8 cellular contexts compared by ENCODE assay signal in genomic region chr20:3766832-3767433, GRCh38. TPM values are rescaled to one million over a fixed set of nuclear protein-coding genes. Genes with fewer than 3 reads are reported as not detected.
DNase-seq lines count a peak whose midpoint lies in the region; ATAC-seq and TF ChIP-seq lines count a peak whose summit lies in the region.

No MANE protein-coding gene starts in this region.

- H3K14ac ChIP-seq in neuronal stem cell (ENCODE audit: low read length): peak overlapping the region; percentile 97

- H4K20me1 ChIP-seq in PC-3 (ENCODE audit: low read length): peaks cover 15% of the 10 kb centered on the region

- peak overlapping the region; percentile 97 for H3K23ac ChIP-seq in neuronal stem cell (ENCODE audit: low read depth, low read length, poor library complexity)

- ATAC-seq in GM19035 (IDR thresholded peaks at IDR 0.05; ENCODE audit: unreplicated experiment): peak; percentile 2
- peak; percentile 4; the same call in 1 of the 2 replicates for ATAC-seq in PC-3

- H3F3A ChIP-seq in PC-3 (ENCODE audit: low read length, unreplicated experiment): no peaks in the 10 kb centered on the region

- peak overlapping the region; percentile 71 for H3K4me3 Mint-ChIP-seq in endodermal cell

- intact Hi-C loops in PC-3 (cut with micrococcal nuclease): loop anchor here (5.0 kb wide), 2 partner anchors 45 to 90 kb away; no protein-coding TSS in a partner anchor

- WGBS in endodermal cell (ENCODE audit: insufficient coverage in 1 of 2, insufficient read length in 1 of 2), 2 experiments: 0 to 9% methylated on average over 1 to 27 of the region's 27 CpGs
- WGBS in neuronal stem cell (ENCODE audit: extremely low coverage in 2 of 2, insufficient read length in 2 of 2, insufficient replicate concordance in 1 of 2), 2 donors: no CpG with 5 or more reads among the region's 27 CpGs

- H3K9ac ChIP-seq in PC-3 (ENCODE audit: low read length) (peak overlapping the region; percentile 93), endodermal cell (ENCODE audit: extremely low read depth, low read length, poor library complexity, severe bottlenecking) (peak overlapping the region; percentile 38), neuronal stem cell (ENCODE audit: low read depth, low read length, poor library complexity) (peak overlapping the region; percentile 98)

- peak overlapping the region; percentile 17; the same call in 1 of the 2 replicates for H3K27ac ChIP-seq in PC-3 (ENCODE audit: low read length)
- no peak overlapping the region for H3K27ac ChIP-seq in endodermal cell (ENCODE audit: low read depth, low read length)
- H3K27ac ChIP-seq in neuronal stem cell (replicated peaks; ENCODE audit: low read length): no peak overlapping the region

- H2AK5ac ChIP-seq in neuronal stem cell (ENCODE audit: low read depth, low read length): peak overlapping the region; percentile 96

- H3K4me2 ChIP-seq in PC-3 (ENCODE audit: low read length) (peak overlapping the region; percentile 100), neuronal stem cell (ENCODE audit: insufficient read depth, low read length, poor library complexity, severe bottlenecking) (peak overlapping the region; percentile 100)

- H3K27me3 Mint-ChIP-seq in endodermal cell (ENCODE audit: insufficient read depth): peaks cover 19% of the 10 kb centered on the region

- H3K4me3 ChIP-seq in PC-3 (ENCODE audit: low read length) (peak overlapping the region; percentile 98), endodermal cell (ENCODE audit: low read length) (peak overlapping the region; percentile 88), neuronal stem cell (ENCODE audit: low read length in 2 of 2) (peak overlapping the region; percentile 82 to 87)

- H4K91ac ChIP-seq in neuronal stem cell (ENCODE audit: low read depth, low read length, poor library complexity): no peak overlapping the region

- H2AFZ ChIP-seq in PC-3 (ENCODE audit: low read length): peak overlapping the region; percentile 80
- H2AFZ ChIP-seq in neuronal stem cell (ENCODE audit: low read length): peak overlapping the region; percentile 91

- DNase-seq in PC-3: peak; percentile 36
- DNase-seq in endodermal cell: no peak
- DNase-seq in neuronal stem cell (ENCODE audit: low spot score): no peak
- DNase-seq in DMS153 treated with DMSO at 0.1 percent for 48 hours (lab: John Stamatoyannopoulos, UW; ENCODE audit: unreplicated experiment): no peak
- no peak for DNase-seq in hippocampal formation (lab: John Stamatoyannopoulos, UW)
- DNase-seq in activated CD4-positive, CD25-positive, alpha-beta regulatory T cell (lab: John Stamatoyannopoulos, UW): no peak
- DNase-seq in NK-92 (lab: John Stamatoyannopoulos, UW; ENCODE audit: unreplicated experiment): no peak

- H3K9me3 ChIP-seq in PC-3 (ENCODE audit: low read length): no peaks in the 10 kb centered on the region
- no peaks in the 10 kb centered on the region for H3K9me3 ChIP-seq in endodermal cell (ENCODE audit: control insufficient read depth, low read length)
- no peaks in the 10 kb centered on the region for H3K9me3 ChIP-seq in neuronal stem cell (replicated peaks in 1 of 2; ENCODE audit: control insufficient read depth in 2 of 2, insufficient read depth in 1 of 2, low read depth in 1 of 2, low read length in 2 of 2)

- H3K4ac ChIP-seq in neuronal stem cell (ENCODE audit: low read length): no peak overlapping the region

- H3K4me1 ChIP-seq in PC-3 (ENCODE audit: insufficient read depth, low read length): peaks cover 38% of the 10 kb centered on the region
- H3K4me1 ChIP-seq in endodermal cell (ENCODE audit: control insufficient read depth, insufficient read depth, low read length): no peaks in the 10 kb centered on the region
- peaks cover 15 to 21% of the 10 kb centered on the region in 2 donors for H3K4me1 ChIP-seq in neuronal stem cell (ENCODE audit: control insufficient read depth in 2 of 2, insufficient read depth in 1 of 2, low read depth in 1 of 2, low read length in 2 of 2)

- H2BK120ac ChIP-seq in neuronal stem cell (ENCODE audit: low read depth, low read length): peak overlapping the region; percentile 61

- no peak overlapping the region for H2BK12ac ChIP-seq in neuronal stem cell (ENCODE audit: low read length)

- POLR2A ChIA-PET in PC-3 (lab: Charles Lee; ENCODE audit: unreplicated experiment): interaction anchor here (0.5 to 0.6 kb wide), 2 partner anchors 20 to 62 kb away, joined by 3 to 10 read pairs; partner anchors contain the start of gene CENPB

- H3K27me3 ChIP-seq in PC-3 (ENCODE audit: low read length) (no peaks in the 10 kb centered on the region), endodermal cell (ENCODE audit: control insufficient read depth, insufficient read depth, low read length, poor library complexity, severe bottlenecking) (no peaks in the 10 kb centered on the region), neuronal stem cell (ENCODE audit: control insufficient read depth in 3 of 3, insufficient read depth in 3 of 3, low read depth in 1 of 3, low read length in 3 of 3) (no peaks in the 10 kb centered on the region)

- peaks cover 4% of the 10 kb centered on the region; the same call in 1 of the 2 replicates for H3K36me3 ChIP-seq in PC-3 (ENCODE audit: low read depth, low read length)
- no peaks in the 10 kb centered on the region for H3K36me3 ChIP-seq in endodermal cell (ENCODE audit: control insufficient read depth, insufficient read depth, low read length)
- H3K36me3 ChIP-seq in neuronal stem cell (replicated peaks in 1 of 2; ENCODE audit: control insufficient read depth in 2 of 2, insufficient read depth in 2 of 2, low read length in 2 of 2): peaks cover 0 to under 1% of the 10 kb centered on the region in 2 donors

- H3K79me1 ChIP-seq in neuronal stem cell (ENCODE audit: low read depth, low read length): peaks cover 26% of the 10 kb centered on the region

- H3K27ac Mint-ChIP-seq in endodermal cell: peak overlapping the region; percentile 48

- CTCF ChIA-PET in PC-3 (lab: Charles Lee): interaction anchor here (0.6 to 2.1 kb wide), 4 partner anchors 15 to 90 kb away, joined by 3 to 18 read pairs (median 4); partner anchors contain the start of genes CENPB and SPEF1

- peaks cover 3% of the 10 kb centered on the region for H3K4me1 Mint-ChIP-seq in endodermal cell

- H3K9me2 ChIP-seq in PC-3 (replicated peaks; ENCODE audit: low read length): no peaks in the 10 kb centered on the region

- TF ChIP-seq CTCF in PC-3 (conservative IDR thresholded peaks at IDR 0.05; ENCODE audit: low read depth, low read length) (no peak), endodermal cell (conservative IDR thresholded peaks at IDR 0.05) (no peak)

- H2BK5ac ChIP-seq in neuronal stem cell (ENCODE audit: low read length): peak overlapping the region; percentile 53

- H3K18ac ChIP-seq in neuronal stem cell (ENCODE audit: low read length): peak overlapping the region; percentile 95

- H4K8ac ChIP-seq in neuronal stem cell (ENCODE audit: low read depth, low read length): no peak overlapping the region

- H3K79me2 ChIP-seq in PC-3 (ENCODE audit: low read length): peaks cover 43% of the 10 kb centered on the region

- peak overlapping the region; percentile 79 for H2BK15ac ChIP-seq in neuronal stem cell (ENCODE audit: low read length)

- H3K9me3 Mint-ChIP-seq in endodermal cell: no peaks in the 10 kb centered on the region

- BruUV-seq in PC-3 (replicated peaks; lab: Mats Ljungman, UMichigan): TSS peak; percentile 48

- H3K36me3 Mint-ChIP-seq in endodermal cell (ENCODE audit: low read depth): no peaks in the 10 kb centered on the region

RNA-seq across cellular contexts. Expression of gene ADISSP, which starts 0.6 kb away (rescaled TPM):
- total RNA-seq in PC-3 (2014; rRNA removed) (244 and 307 TPM in 2 replicates), endodermal cell (10 to 100 TPM; 38.8 to 43.3 TPM)
- polyA plus RNA-seq in endodermal cell (2013, experiment 1 of 2): 55.3 TPM
- 45.3 TPM for polyA plus RNA-seq in endodermal cell (2013, experiment 2 of 2)
- 57.7 TPM for polyA plus RNA-seq in neuronal stem cell (2013, experiment 1 of 2)
- 57.2 TPM for polyA plus RNA-seq in neuronal stem cell (2013, experiment 2 of 2)

RNA-seq across cellular contexts. Expression of gene SPEF1, which starts 14.3 kb away (rescaled TPM):
- total RNA-seq in PC-3 (2014; rRNA removed) (2.0 and 2.6 TPM in 2 replicates), endodermal cell (under 1 TPM; 0.35 to 0.44 TPM)
- polyA plus RNA-seq in endodermal cell (2013, experiment 1 of 2): 0.57 TPM
- 0.66 TPM for polyA plus RNA-seq in endodermal cell (2013, experiment 2 of 2)
- polyA plus RNA-seq in neuronal stem cell (2013, experiment 1 of 2): 0.13 TPM
- polyA plus RNA-seq in neuronal stem cell (2013, experiment 2 of 2): 0.21 TPM

RNA-seq across cellular contexts. Expression of gene CENPB, which starts 19.6 kb away (rescaled TPM):
- total RNA-seq in PC-3 (2014; rRNA removed) (213 and 276 TPM in 2 replicates), endodermal cell (10 to 100 TPM; 43.0 to 50.7 TPM)
- 43.7 TPM for polyA plus RNA-seq in endodermal cell (2013, experiment 1 of 2)
- polyA plus RNA-seq in endodermal cell (2013, experiment 2 of 2): 43.5 TPM
- polyA plus RNA-seq in neuronal stem cell (2013, experiment 1 of 2): 21.7 TPM
- polyA plus RNA-seq in neuronal stem cell (2013, experiment 2 of 2): 21.0 TPM

RNA-seq across cellular contexts. Expression of gene CDC25B, which starts 29.2 kb away (rescaled TPM):
- total RNA-seq in PC-3 (2014; rRNA removed): 89.7 and 106 TPM in 2 replicates
- 10 to 100 TPM; 25.7 to 33.6 TPM for total RNA-seq in endodermal cell
- polyA plus RNA-seq in endodermal cell (2013, experiment 1 of 2): 52.9 TPM
- polyA plus RNA-seq in endodermal cell (2013, experiment 2 of 2): 52.3 TPM
- polyA plus RNA-seq in neuronal stem cell (2013, experiment 1 of 2): 31.6 TPM
- polyA plus RNA-seq in neuronal stem cell (2013, experiment 2 of 2): 31.4 TPM

RNA-seq across cellular contexts. Expression of gene HSPA12B, which starts 34.4 kb away (rescaled TPM):
- total RNA-seq in PC-3 (2014; rRNA removed) (not detected in 2 replicates), endodermal cell (1 to 10 TPM; 1.1 to 1.4 TPM)
- 1.5 TPM for polyA plus RNA-seq in endodermal cell (2013, experiment 1 of 2)
- 1.1 TPM for polyA plus RNA-seq in endodermal cell (2013, experiment 2 of 2)
- 0.39 TPM for polyA plus RNA-seq in neuronal stem cell (2013, experiment 1 of 2)
- 0.47 TPM for polyA plus RNA-seq in neuronal stem cell (2013, experiment 2 of 2)

Comparison
In these comparisons a context has a peak if more than half of its experiments do, and no peak if none do; other contexts are left out.
1. H3K9ac ChIP-seq: peak in every context shown above with its lines; median percentile 98 in neuronal stem cell; 93 in PC-3; 38 in endodermal cell.